Comparison of ENCODE assay signal across 14 cellular contexts in the genomic region with DNA sequence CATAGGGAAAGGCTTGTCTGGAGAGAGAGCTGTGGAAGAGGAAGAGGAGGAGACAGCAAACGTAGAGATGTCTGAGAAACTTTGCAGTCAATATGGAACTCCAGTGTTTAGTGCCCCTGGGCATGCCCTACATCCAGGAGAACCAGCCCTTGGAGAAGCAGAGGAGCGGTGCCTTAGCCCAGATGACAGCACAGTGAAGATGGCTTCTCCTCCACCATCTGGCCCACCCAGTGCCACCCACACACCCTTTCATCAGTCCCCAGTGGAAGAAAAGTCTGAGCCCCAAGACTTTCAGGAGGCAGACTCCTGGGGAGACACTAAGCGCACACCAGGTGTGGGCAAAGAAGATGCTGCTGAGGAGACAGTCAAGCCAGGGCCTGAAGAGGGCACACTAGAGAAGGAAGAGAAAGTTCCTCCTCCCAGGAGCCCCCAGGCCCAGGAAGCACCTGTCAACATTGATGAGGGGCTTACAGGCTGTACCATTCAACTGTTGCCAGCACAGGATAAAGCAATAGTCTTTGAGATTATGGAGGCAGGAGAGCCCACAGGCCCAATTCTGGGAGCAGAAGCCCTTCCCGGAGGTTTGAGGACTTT.
"Had no signal": no experiment of that assay in that cellular context is flagged by ENCODE, and none has a peak within 500 bp of the region (broad histone marks: within the 10 kb centered on the region; RNA-seq: fewer than 3 reads in every experiment).

No MANE protein-coding gene starts in this region.

- H3K9ac ChIP-seq: neural progenitor cell, parathyroid adenoma had no signal

- H3K27ac Mint-ChIP-seq: activated T-helper 2 cell treated with anti-CD3 and anti-CD28 coated beads, Interferon-gamma antibody, Interleukin-2, Interleukin-4, amounts not matched to agents 10 μg/mL and 5 μg/mL and 100 μg/mL, durations not matched to agents 14 hours and 24 hours and 36 hours; neural progenitor cell had no signal

- H3K9me3 Mint-ChIP-seq: activated T-helper 2 cell treated with anti-CD3 and anti-CD28 coated beads, Interferon-gamma antibody, Interleukin-2, Interleukin-4, amounts not matched to agents 10 μg/mL and 5 μg/mL and 100 μg/mL, durations not matched to agents 14 hours and 24 hours and 36 hours had no signal

- H3K79me2 ChIP-seq: parathyroid adenoma had no signal

- H3K4me3 Mint-ChIP-seq: neural progenitor cell had no signal

- H3K4me1 ChIP-seq: parathyroid adenoma, stomach had no signal

- H3K4me3 ChIP-seq: neural progenitor cell, stomach, thoracic aorta had no signal

- H3K4me2 ChIP-seq: neural progenitor cell had no signal

- DNase-seq: activated CD4-positive, alpha-beta T cell treated with anti-CD3 and anti-CD28 coated beads for 48 hours; activated naive CD4-positive, alpha-beta T cell treated with anti-CD3 and anti-CD28 coated beads, Interleukin-2, amount 50 U/mL, for 16 hours; brain microvascular endothelial cell; dermis blood vessel endothelial cell; erythroblast; hippocampal formation; kidney glomerular epithelial cell; stimulated activated CD4-positive, alpha-beta T cell treated with anti-CD3 and anti-CD28 coated beads, Interleukin-4, amount 100 ng/mL, for 1 hour; stomach had no signal

- H2AFZ ChIP-seq: neural progenitor cell, parathyroid adenoma had no signal

- H3K27ac ChIP-seq: brain microvascular endothelial cell, neural progenitor cell, parathyroid adenoma, stomach, thoracic aorta, VCaP had no signal

- H3K36me3 ChIP-seq: neural progenitor cell had no signal

- H3K9me3 ChIP-seq: stomach had no signal

- H3K27me3 ChIP-seq: brain microvascular endothelial cell, neural progenitor cell had no signal
